ENCODE assay signal across 18 cellular contexts in the genomic region with DNA sequence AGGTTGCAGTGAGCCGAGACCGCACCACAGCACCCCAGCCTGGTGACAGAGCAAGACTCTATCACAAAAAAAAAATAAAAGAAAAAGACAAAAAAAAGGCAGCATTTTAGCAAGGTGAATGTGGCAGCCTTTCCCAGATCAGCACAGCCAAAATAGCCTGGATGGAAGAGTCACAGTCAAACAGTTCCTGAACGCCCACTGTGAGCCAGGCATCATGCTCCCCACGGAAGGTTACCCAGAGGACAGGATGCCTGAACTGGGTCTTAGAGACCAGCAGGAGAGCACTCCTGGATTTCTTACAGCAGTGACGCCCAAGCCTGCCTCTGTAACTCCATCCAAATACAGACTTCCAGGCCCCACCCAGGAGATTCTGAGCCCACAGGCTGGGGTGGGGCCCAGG. TPM values are rescaled to one million over a fixed set of nuclear protein-coding genes. Genes with fewer than 3 reads are reported as not detected.
A peak's percentile ranks its signal among the peaks of the same experiment; 100 is the strongest.
DNase-seq lines count a peak whose midpoint lies in the region; TF ChIP-seq lines count a peak whose summit lies in the region.
"Had no signal": no experiment of that assay in that cellular context is flagged by ENCODE, and none has a peak within 500 bp of the region (broad histone marks: within the 10 kb centered on the region; RNA-seq: fewer than 3 reads in every experiment).

No MANE protein-coding gene starts in this region.

- CTCF ChIA-PET in HEK293 (lab: Yijun Ruan, JAX) = no interaction called here

- TF ChIP-seq CTCF in HEK293 (tag by site-specific recombination; IDR thresholded peaks at IDR 0.05) (no peak), colonic mucosa (IDR thresholded peaks at IDR 0.05) (no peak)

- H3K4me3 Mint-ChIP-seq in activated CD4-positive, alpha-beta T cell treated with anti-CD3 and anti-CD28 coated beads, Interleukin-2, amount 10 ng/mL, durations not matched to agents 24 days and 14 days = no peak overlapping the region
- H3K4me3 Mint-ChIP-seq: B cell; CD4-positive, alpha-beta T cell; CD8-positive, alpha-beta T cell had no signal

- no peak overlapping the region for H3K27ac Mint-ChIP-seq in activated CD4-positive, alpha-beta T cell treated with anti-CD3 and anti-CD28 coated beads, Interleukin-2, amount 10 ng/mL, durations not matched to agents 24 days and 14 days
- H3K27ac Mint-ChIP-seq: B cell; CD4-positive, alpha-beta T cell; CD8-positive, alpha-beta T cell had no signal

- no peaks in the 10 kb centered on the region for H3K9me3 Mint-ChIP-seq in activated CD4-positive, alpha-beta T cell treated with anti-CD3 and anti-CD28 coated beads, Interleukin-2, amount 10 ng/mL, durations not matched to agents 24 days and 14 days
- H3K9me3 Mint-ChIP-seq: CD4-positive, alpha-beta T cell; CD8-positive, alpha-beta T cell had no signal

- H3K4me1 Mint-ChIP-seq in activated CD4-positive, alpha-beta T cell treated with anti-CD3 and anti-CD28 coated beads, Interleukin-2, amount 10 ng/mL, durations not matched to agents 24 days and 14 days = peaks cover 22% of the 10 kb centered on the region

- H3K4me1 ChIP-seq in HEK293 (ENCODE audit: control insufficient read depth, insufficient read depth, low read length) (no peaks in the 10 kb centered on the region), colonic mucosa (peaks cover 10% of the 10 kb centered on the region)

- POLR2A ChIA-PET in HEK293 (lab: Yijun Ruan, JAX) = no interaction called here

- peak; percentile 51 for DNase-seq in activated CD4-positive, alpha-beta T cell treated with anti-CD3 and anti-CD28 coated beads, Interleukin-2, amount 10 ng/mL, durations not matched to agents 24 days and 14 days
- no peak for DNase-seq in activated CD4-positive, alpha-beta T cell treated with anti-CD3 and anti-CD28 coated beads for 4 hours
- DNase-seq in colonic mucosa (peak; percentile 6), NCI-H1417 treated with DMSO at 0.1 percent for 48 hours (lab: John Stamatoyannopoulos, UW) (no peak), SW480 (ENCODE audit: low spot score) (no peak)
- DNase-seq: AML-193; Caco-2; Calu3; CD4-positive, alpha-beta T cell; CD8-positive, alpha-beta T cell; DMS79 treated with DMSO at 0.1 percent for 48 hours; GF-D8 had no signal

- no peak overlapping the region for H3K27ac ChIP-seq in HEK293 (ENCODE audit: extremely low read depth, low read depth, low read length)
- no peak overlapping the region for H3K27ac ChIP-seq in colonic mucosa
- H3K27ac ChIP-seq: 22Rv1; A549; BLaER1 treated with 17β-estradiol and CSF1 and Interleukin-3, amounts not matched to agents 10 nM and 100 nM; C4-2B had no signal

- H3K9ac ChIP-seq in colonic mucosa (ENCODE audit: low read depth in 2 of 2, low read length in 2 of 2) = no peak overlapping the region
- H3K9ac ChIP-seq: BLaER1 treated with 17β-estradiol and CSF1 and Interleukin-3, amounts not matched to agents 10 nM and 100 nM had no signal

- peaks cover 0 to 27% of the 10 kb centered on the region in 2 experiments; a peak in 1 of 3 replicates for H3K36me3 ChIP-seq in HEK293 (ENCODE audit: control insufficient read depth in 2 of 2, insufficient read depth in 1 of 2, low read length in 2 of 2)
- no peaks in the 10 kb centered on the region for H3K36me3 ChIP-seq in colonic mucosa

- H3K27me3 ChIP-seq in colonic mucosa = no peaks in the 10 kb centered on the region
- H3K27me3 ChIP-seq: BLaER1 treated with 17β-estradiol and CSF1 and Interleukin-3, amounts not matched to agents 10 nM and 100 nM had no signal

- H3K9me3 ChIP-seq in HEK293 (ENCODE audit: control insufficient read depth, insufficient read depth, low read depth, low read length) (no peaks in the 10 kb centered on the region), colonic mucosa (no peaks in the 10 kb centered on the region)
- H3K9me3 ChIP-seq: A549; BLaER1 treated with 17β-estradiol and CSF1 and Interleukin-3, amounts not matched to agents 10 nM and 100 nM; Caco-2 had no signal

- no peak overlapping the region for H3K4me3 ChIP-seq in HEK293 (ENCODE audit: low read depth, low read length)
- H3K4me3 ChIP-seq in colonic mucosa = no peak overlapping the region
- H3K4me3 ChIP-seq: A549; BLaER1 treated with 17β-estradiol and CSF1 and Interleukin-3, amounts not matched to agents 10 nM and 100 nM had no signal

- no peaks in the 10 kb centered on the region for H3K27me3 Mint-ChIP-seq in activated CD4-positive, alpha-beta T cell treated with anti-CD3 and anti-CD28 coated beads, Interleukin-2, amount 10 ng/mL, durations not matched to agents 24 days and 14 days
- H3K27me3 Mint-ChIP-seq: B cell; CD4-positive, alpha-beta T cell had no signal

- H3K36me3 Mint-ChIP-seq in activated CD4-positive, alpha-beta T cell treated with anti-CD3 and anti-CD28 coated beads, Interleukin-2, amount 10 ng/mL, durations not matched to agents 24 days and 14 days (ENCODE audit: low read depth) = peaks cover 13% of the 10 kb centered on the region

- intact Hi-C loops in activated CD4-positive, alpha-beta T cell treated with anti-CD3 and anti-CD28 coated beads, Interleukin-2, amount 10 ng/mL, durations not matched to agents 24 days and 14 days (cut with micrococcal nuclease) = no loop called here
- intact Hi-C loops in colonic mucosa (cut with DNase I) = no loop called here

TF ChIP-seq in HEK293, 187 proteins besides CTCF, POLR2A, EP300 and RAD21:
- TF ChIP-seq ZSCAN16 (tag by site-specific recombination; IDR thresholded peaks at IDR 0.05) = no peak
- TF ChIP-seq ZIC2 (tag by site-specific recombination; IDR thresholded peaks at IDR 0.05) = peak; percentile 30; the same call in 1 of the 2 replicates
- no peak for TF ChIP-seq ZNF777 (tag by site-specific recombination; IDR thresholded peaks at IDR 0.05; ENCODE audit: borderline replicate concordance)
- no peak for TF ChIP-seq ZNF175 (tag by site-specific recombination; IDR thresholded peaks at IDR 0.05)
- no peak for TF ChIP-seq ZNF350 (tag by site-specific recombination; IDR thresholded peaks at IDR 0.05)
- no peak for TF ChIP-seq ZFP3 (tag by site-specific recombination; IDR thresholded peaks at IDR 0.05; ENCODE audit: low read depth)
- TF ChIP-seq ZBTB20 (tag by site-specific recombination; IDR thresholded peaks at IDR 0.05) = peak; percentile 47
- TF ChIP-seq ZNF548 (tag by site-specific recombination; IDR thresholded peaks at IDR 0.05) = no peak
- TF ChIP-seq, protein P1, sequence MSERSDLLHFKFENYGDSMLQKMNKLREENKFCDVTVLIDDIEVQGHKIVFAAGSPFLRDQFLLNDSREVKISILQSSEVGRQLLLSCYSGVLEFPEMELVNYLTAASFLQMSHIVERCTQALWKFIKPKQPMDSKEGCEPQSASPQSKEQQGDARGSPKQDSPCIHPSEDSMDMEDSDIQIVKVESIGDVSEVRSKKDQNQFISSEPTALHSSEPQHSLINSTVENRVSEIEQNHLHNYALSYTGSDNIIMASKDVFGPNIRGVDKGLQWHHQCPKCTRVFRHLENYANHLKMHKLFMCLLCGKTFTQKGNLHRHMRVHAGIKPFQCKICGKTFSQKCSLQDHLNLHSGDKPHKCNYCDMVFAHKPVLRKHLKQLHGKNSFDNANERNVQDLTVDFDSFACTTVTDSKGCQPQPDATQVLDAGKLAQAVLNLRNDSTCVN (tag by site-specific recombination; optimal IDR thresholded peaks at IDR 0.05) = no peak
- TF ChIP-seq, protein P2, sequence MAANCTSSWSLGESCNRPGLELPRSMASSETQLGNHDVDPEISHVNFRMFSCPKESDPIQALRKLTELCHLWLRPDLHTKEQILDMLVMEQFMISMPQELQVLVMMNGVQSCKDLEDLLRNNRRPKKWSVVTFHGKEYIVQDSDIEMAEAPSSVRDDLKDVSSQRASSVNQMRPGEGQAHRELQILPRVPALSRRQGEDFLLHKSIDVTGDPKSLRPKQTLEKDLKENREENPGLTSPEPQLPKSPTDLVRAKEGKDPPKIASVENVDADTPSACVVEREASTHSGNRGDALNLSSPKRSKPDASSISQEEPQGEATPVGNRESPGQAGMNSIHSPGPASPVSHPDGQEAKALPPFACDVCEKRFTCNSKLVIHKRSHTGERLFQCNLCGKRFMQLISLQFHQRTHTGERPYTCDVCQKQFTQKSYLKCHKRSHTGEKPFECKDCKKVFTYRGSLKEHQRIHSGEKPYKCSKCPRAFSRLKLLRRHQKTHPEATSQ (tag by site-specific recombination; IDR thresholded peaks at IDR 0.05) = no peak

RNA-seq across cellular contexts. Expression of a gene that starts 4.5 kb away (rescaled TPM):
- total RNA-seq in activated CD4-positive, alpha-beta T cell treated with anti-CD3 and anti-CD28 coated beads, Interleukin-2, amount 10 ng/mL, durations not matched to agents 24 days and 14 days = 14.5 and 17.4 TPM in 2 replicates
- 10 to 100 TPM in 1 of 2 donors, 1 to 10 TPM in 1; 8.3 to 10.9 TPM for total RNA-seq in colonic mucosa

Comparison
In these comparisons a context has a peak if more than half of its experiments do, and no peak if none do; other contexts are left out.
1. DNase-seq: peak in activated CD4-positive, alpha-beta T cell treated with anti-CD3 and anti-CD28 coated beads, Interleukin-2, amount 10 ng/mL, durations not matched to agents 24 days and 14 days (single experiment) and colonic mucosa (single experiment); none in activated CD4-positive, alpha-beta T cell treated with anti-CD3 and anti-CD28 coated beads for 4 hours (0 of 2), NCI-H1417 treated with DMSO at 0.1 percent for 48 hours (single experiment) and SW480 (single experiment).